In the genomic region with DNA sequence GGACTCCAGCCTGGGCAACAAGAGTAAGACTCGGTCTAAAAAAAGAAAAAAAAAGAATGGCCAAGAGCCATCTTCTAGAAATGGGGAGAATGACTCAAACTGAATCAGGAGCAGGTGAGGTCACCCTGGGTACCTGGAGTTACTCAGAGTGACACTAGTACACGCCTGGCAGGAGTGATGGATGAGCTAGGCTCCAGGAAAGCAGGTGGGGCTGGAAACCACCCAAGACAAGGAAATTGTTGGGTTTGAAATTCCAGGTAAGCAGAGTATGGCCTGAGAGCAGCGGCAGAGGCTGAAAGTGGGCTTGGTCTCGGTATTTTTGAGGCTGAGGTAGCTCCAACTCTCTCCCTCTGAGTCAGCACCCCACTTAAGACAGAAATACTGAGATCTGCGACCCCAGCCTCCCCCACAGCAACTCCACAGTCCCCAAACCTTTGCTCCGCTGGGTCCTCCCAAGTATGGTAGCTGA, we compare ENCODE assay signal across 10 cellular contexts. TPM values are rescaled to one million over a fixed set of nuclear protein-coding genes. Genes with fewer than 3 reads are reported as not detected.
DNase-seq lines count a peak whose midpoint lies in the region; ATAC-seq and TF ChIP-seq lines count a peak whose summit lies in the region.
"Had no signal": no experiment of that assay in that cellular context is flagged by ENCODE, and none has a peak within 500 bp of the region (broad histone marks: within the 10 kb centered on the region; RNA-seq: fewer than 3 reads in every experiment).

No MANE protein-coding gene starts in this region.

- no peak overlapping the region for H3K27ac ChIP-seq in CD4-positive, CD25-positive, alpha-beta regulatory T cell (ENCODE audit: insufficient read depth, low read length, poor library complexity, severe bottlenecking)

- peaks cover 39% of the 10 kb centered on the region for H3K4me1 ChIP-seq in CD4-positive, CD25-positive, alpha-beta regulatory T cell (ENCODE audit: control insufficient read depth, insufficient read depth, low read length, poor library complexity, severe bottlenecking)

- peaks cover 11 to 62% (median 40%) of the 10 kb centered on the region in 4 donors for H3K4me1 Mint-ChIP-seq in CD4-positive, CD25-positive, alpha-beta regulatory T cell
- H3K4me1 Mint-ChIP-seq in activated naive CD4-positive, alpha-beta T cell treated with anti-CD3 and anti-CD28 coated beads, Interleukin-2, amount 50 U/mL, for 24 hours = peaks cover 64% of the 10 kb centered on the region
- H3K4me1 Mint-ChIP-seq in natural killer cell = peaks cover 20 to 44% of the 10 kb centered on the region in 2 donors

- H3K27ac Mint-ChIP-seq in CD4-positive, CD25-positive, alpha-beta regulatory T cell = peak overlapping the region; percentile 75 to 92 (median 89)
- peak overlapping the region; percentile 97 for H3K27ac Mint-ChIP-seq in activated naive CD4-positive, alpha-beta T cell treated with anti-CD3 and anti-CD28 coated beads, Interleukin-2, amount 50 U/mL, for 24 hours
- peak overlapping the region; percentile 68 to 73 for H3K27ac Mint-ChIP-seq in natural killer cell

- no peak for ATAC-seq in CD4-positive, CD25-positive, alpha-beta regulatory T cell (ENCODE audit: low read depth in 2 of 2)
- ATAC-seq in natural killer cell (no peak), GM21737 (IDR thresholded peaks at IDR 0.05; ENCODE audit: unreplicated experiment) (no peak), left lobe of liver (no peak)

- H3K36me3 ChIP-seq in CD4-positive, CD25-positive, alpha-beta regulatory T cell (ENCODE audit: control insufficient read depth, insufficient read depth, low read length) = no peaks in the 10 kb centered on the region

- peaks cover 3% of the 10 kb centered on the region for H3K27me3 Mint-ChIP-seq in CD4-positive, CD25-positive, alpha-beta regulatory T cell
- H3K27me3 Mint-ChIP-seq in activated naive CD4-positive, alpha-beta T cell treated with anti-CD3 and anti-CD28 coated beads, Interleukin-2, amount 50 U/mL, for 24 hours = no peaks in the 10 kb centered on the region
- H3K27me3 Mint-ChIP-seq in natural killer cell (ENCODE audit: low read depth in 2 of 2) = no peaks in the 10 kb centered on the region

- intact Hi-C loops in natural killer cell (cut with micrococcal nuclease) = no loop called here

- H3K9me3 Mint-ChIP-seq in CD4-positive, CD25-positive, alpha-beta regulatory T cell = no peaks in the 10 kb centered on the region
- H3K9me3 Mint-ChIP-seq in activated naive CD4-positive, alpha-beta T cell treated with anti-CD3 and anti-CD28 coated beads, Interleukin-2, amount 50 U/mL, for 24 hours = no peaks in the 10 kb centered on the region
- H3K9me3 Mint-ChIP-seq in natural killer cell = no peaks in the 10 kb centered on the region

- no peaks in the 10 kb centered on the region for H3K27me3 ChIP-seq in CD4-positive, CD25-positive, alpha-beta regulatory T cell (ENCODE audit: control insufficient read depth, insufficient read depth, low read length)

- no peak overlapping the region for H3K4me3 ChIP-seq in CD4-positive, CD25-positive, alpha-beta regulatory T cell (ENCODE audit: low read depth, low read length)

- no peak for TF ChIP-seq CTCF in natural killer cell (IDR thresholded peaks at IDR 0.05)

- no peaks in the 10 kb centered on the region for H3K36me3 Mint-ChIP-seq in CD4-positive, CD25-positive, alpha-beta regulatory T cell
- peaks cover 3% of the 10 kb centered on the region for H3K36me3 Mint-ChIP-seq in activated naive CD4-positive, alpha-beta T cell treated with anti-CD3 and anti-CD28 coated beads, Interleukin-2, amount 50 U/mL, for 24 hours
- H3K36me3 Mint-ChIP-seq in natural killer cell = no peaks in the 10 kb centered on the region

- H3K4me3 Mint-ChIP-seq in CD4-positive, CD25-positive, alpha-beta regulatory T cell = peak overlapping the region in 1 of 4 donors; percentile 30
- H3K4me3 Mint-ChIP-seq in activated naive CD4-positive, alpha-beta T cell treated with anti-CD3 and anti-CD28 coated beads, Interleukin-2, amount 50 U/mL, for 24 hours = peak overlapping the region; percentile 58
- H3K4me3 Mint-ChIP-seq in natural killer cell = no peak overlapping the region

- no peaks in the 10 kb centered on the region for H3K9me3 ChIP-seq in CD4-positive, CD25-positive, alpha-beta regulatory T cell (ENCODE audit: control insufficient read depth in 2 of 2, low read length in 2 of 2)

- DNase-seq in CD4-positive, CD25-positive, alpha-beta regulatory T cell = no peak
- peak; percentile 89 for DNase-seq in LoVo (ENCODE audit: low spot score)
- DNase-seq in natural killer cell = no peak
- no peak for DNase-seq in DMS79 (lab: John Stamatoyannopoulos, UW)
- no peak for DNase-seq in left lobe of liver (ENCODE audit: low spot score)
- DNase-seq in RPMI8226 = no peak
- DNase-seq: DMS 273 treated with DMSO at 0.1 percent for 48 hours, NCI-H526 had no signal

RNA-seq across cellular contexts. Expression of a gene that starts 18.5 kb away (rescaled TPM):
- 403 TPM for total RNA-seq in CD4-positive, CD25-positive, alpha-beta regulatory T cell
- 100 to 1,000 TPM in 1 of 4 donors, 10 to 100 TPM in 3; 62.1 to 123 (median 76.6) TPM for polyA plus RNA-seq in CD4-positive, CD25-positive, alpha-beta regulatory T cell
- total RNA-seq in natural killer cell = 100 to 1,000 TPM; 174 to 232 (median 200) TPM
- total RNA-seq in left lobe of liver = 162 TPM
